ENCODE assay signal across 8 cellular contexts in the genomic region with DNA sequence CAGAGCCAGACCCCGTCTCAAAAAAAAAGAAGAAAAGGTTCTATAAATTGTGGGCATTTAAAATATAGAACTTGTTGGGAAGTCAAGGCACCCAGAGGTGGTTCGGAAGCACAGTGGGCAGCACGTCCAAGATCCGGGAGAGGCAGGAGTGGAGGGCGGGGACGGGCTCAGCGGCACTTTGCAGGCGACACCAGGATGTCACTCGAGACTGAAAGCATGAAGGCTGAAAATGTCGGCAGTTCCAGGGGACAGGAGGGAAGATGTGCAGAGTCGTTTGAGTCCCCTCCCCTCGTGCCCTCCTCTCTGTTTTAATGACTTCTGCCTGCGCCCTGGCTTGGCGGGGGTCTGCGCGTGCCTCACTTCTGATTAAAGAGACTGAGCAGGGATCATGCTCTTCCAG.
"Had no signal": no experiment of that assay in that cellular context is flagged by ENCODE, and none has a peak within 500 bp of the region (broad histone marks: within the 10 kb centered on the region; RNA-seq: fewer than 3 reads in every experiment).

No MANE protein-coding gene starts in this region.

- H3K27ac Mint-ChIP-seq: IgD-negative memory B cell had no signal

- ATAC-seq: HepG2, K562 had no signal

- H3K9me3 Mint-ChIP-seq: IgD-negative memory B cell had no signal

- DNase-seq: IMR-90, KBM-7, KG1 had no signal

- FAIRE-seq: HepG2, HTR-8/SVneo had no signal

- H3K27ac ChIP-seq: HL-60 had no signal

- H3K4me3 ChIP-seq: K562 had no signal

- H3K27me3 Mint-ChIP-seq: IgD-negative memory B cell had no signal

- H3K4me1 Mint-ChIP-seq: IgD-negative memory B cell had no signal

- H3K4me3 Mint-ChIP-seq: IgD-negative memory B cell had no signal
